26 cellular contexts compared by ENCODE assay signal in genomic region chr5:31554552-31554951, GRCh38.
"Had no signal": no experiment of that assay in that cellular context is flagged by ENCODE, and none has a peak within 500 bp of the region (broad histone marks: within the 10 kb centered on the region; RNA-seq: fewer than 3 reads in every experiment).

No MANE protein-coding gene starts in this region.

- DNase-seq: activated CD4-positive, alpha-beta T cell treated with anti-CD3 and anti-CD28 coated beads for 4 hours; activated CD8-positive, alpha-beta memory T cell treated with anti-CD3 and anti-CD28 coated beads, Interleukin-2, amount 50 U/mL, for 4 hours; activated CD8-positive, alpha-beta T cell treated with anti-CD3 and anti-CD28 coated beads for 36 hours; activated gamma-delta T cell; activated naive CD4-positive, alpha-beta T cell treated with anti-CD3 and anti-CD28 coated beads, Interleukin-2, amount 10 ng/mL, durations not matched to agents 7 days and 5 days; activated naive CD8-positive, alpha-beta T cell treated with anti-CD3 and anti-CD28 coated beads for 36 hours; Kasumi-1; KBM-7; NCI-H1092 treated with DMSO at 0.1 percent for 48 hours; NCI-H1417 treated with DMSO at 0.1 percent for 48 hours; NCI-H1694; NCI-H2029; NCI-H2107; NCI-H2171 treated with DMSO at 0.1 percent for 48 hours; NCI-H226; NCI-H526; NCI-H774; Right ventricle myocardium superior; SJCRH30; SK-N-SH; T-helper 1 cell had no signal

- H3K4me3 ChIP-seq: SJCRH30 had no signal

- H3K27me3 ChIP-seq: SJCRH30 had no signal

- H3K4me3 Mint-ChIP-seq: activated CD8-positive, alpha-beta T cell treated with anti-CD3 and anti-CD28 coated beads for 36 hours; activated naive CD4-positive, alpha-beta T cell treated with anti-CD3 and anti-CD28 coated beads, Interleukin-2, amount 10 ng/mL, durations not matched to agents 7 days and 5 days; activated naive CD8-positive, alpha-beta T cell treated with anti-CD3 and anti-CD28 coated beads for 36 hours; activated T-helper 17 cell treated with anti-CD3 and anti-CD28 coated beads, Interleukin-2, amount 50 U/mL, for 72 hours; central memory CD8-positive, alpha-beta T cell had no signal

- H3K27me3 Mint-ChIP-seq: activated CD8-positive, alpha-beta T cell treated with anti-CD3 and anti-CD28 coated beads for 36 hours; activated naive CD4-positive, alpha-beta T cell treated with anti-CD3 and anti-CD28 coated beads, Interleukin-2, amount 10 ng/mL, durations not matched to agents 7 days and 5 days; activated naive CD8-positive, alpha-beta T cell treated with anti-CD3 and anti-CD28 coated beads for 36 hours; activated T-helper 17 cell treated with anti-CD3 and anti-CD28 coated beads, Interleukin-2, amount 50 U/mL, for 72 hours; central memory CD8-positive, alpha-beta T cell had no signal

- ATAC-seq: activated CD8-positive, alpha-beta T cell treated with anti-CD3 and anti-CD28 coated beads for 36 hours; activated T-helper 17 cell treated with anti-CD3 and anti-CD28 coated beads, Interleukin-2, amount 50 U/mL, for 72 hours; Panc1 had no signal

- H3K9me3 Mint-ChIP-seq: activated CD8-positive, alpha-beta T cell treated with anti-CD3 and anti-CD28 coated beads for 36 hours; activated naive CD4-positive, alpha-beta T cell treated with anti-CD3 and anti-CD28 coated beads, Interleukin-2, amount 10 ng/mL, durations not matched to agents 7 days and 5 days; activated naive CD8-positive, alpha-beta T cell treated with anti-CD3 and anti-CD28 coated beads for 36 hours; activated T-helper 17 cell treated with anti-CD3 and anti-CD28 coated beads, Interleukin-2, amount 50 U/mL, for 72 hours; central memory CD8-positive, alpha-beta T cell had no signal

- H3K9ac ChIP-seq: SK-N-SH had no signal

- H3K4me1 ChIP-seq: SJCRH30 had no signal

- H3K27ac Mint-ChIP-seq: activated naive CD4-positive, alpha-beta T cell treated with anti-CD3 and anti-CD28 coated beads, Interleukin-2, amount 10 ng/mL, durations not matched to agents 7 days and 5 days; activated T-helper 17 cell treated with anti-CD3 and anti-CD28 coated beads, Interleukin-2, amount 50 U/mL, for 72 hours had no signal

- H3K27ac ChIP-seq: RWPE1, SJCRH30, VCaP had no signal

- H3K4me2 ChIP-seq: SK-N-SH had no signal

- H3K9me3 ChIP-seq: SJCRH30, SK-N-SH had no signal

- H3K4me1 Mint-ChIP-seq: activated naive CD4-positive, alpha-beta T cell treated with anti-CD3 and anti-CD28 coated beads, Interleukin-2, amount 10 ng/mL, durations not matched to agents 7 days and 5 days; activated T-helper 17 cell treated with anti-CD3 and anti-CD28 coated beads, Interleukin-2, amount 50 U/mL, for 72 hours; central memory CD8-positive, alpha-beta T cell had no signal
